ENCODE assay signal across 11 cellular contexts in the genomic region with DNA sequence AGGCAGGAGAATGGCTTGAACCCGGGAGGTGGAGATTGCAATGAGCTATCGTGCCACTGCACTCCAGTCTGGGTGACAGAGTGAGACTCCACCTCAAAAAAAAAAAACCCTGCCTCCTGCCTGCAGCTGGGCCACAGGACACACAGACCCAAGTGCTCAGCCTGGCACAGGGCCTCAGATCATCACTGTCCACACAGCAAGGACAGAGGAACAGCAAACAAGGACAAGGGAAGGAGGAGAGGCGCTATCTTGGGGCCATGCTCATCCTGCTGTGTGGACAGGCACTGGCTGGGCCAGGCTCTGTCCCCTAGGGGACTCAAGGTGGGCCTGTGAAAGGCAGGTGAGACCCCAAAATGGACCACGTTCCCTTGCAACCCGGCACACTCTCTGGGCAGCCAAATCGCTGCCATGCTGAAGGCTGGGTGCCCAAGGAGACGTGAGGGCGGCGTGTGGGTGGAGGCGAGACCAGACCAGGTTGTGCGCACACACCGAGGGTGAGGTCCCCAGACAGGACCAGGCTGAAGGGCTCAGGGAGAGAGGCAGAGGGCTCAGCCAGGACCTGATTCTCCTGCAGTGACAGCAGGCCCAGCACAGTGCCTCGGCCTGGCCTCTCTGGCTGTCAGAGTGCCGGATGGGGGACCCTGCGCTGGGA. TPM values are rescaled to one million over a fixed set of nuclear protein-coding genes. Genes with fewer than 3 reads are reported as not detected.
DNase-seq lines count a peak whose midpoint lies in the region; ATAC-seq and TF ChIP-seq lines count a peak whose summit lies in the region.
"Had no signal": no experiment of that assay in that cellular context is flagged by ENCODE, and none has a peak within 500 bp of the region (broad histone marks: within the 10 kb centered on the region; RNA-seq: fewer than 3 reads in every experiment).

No MANE protein-coding gene starts in this region.

- POLR2A ChIA-PET in CD4-positive, alpha-beta T cell (lab: Charles Lee) = no interaction called here

- peak overlapping the region; percentile 38 for H3K18ac ChIP-seq in neuronal stem cell (ENCODE audit: low read length)

- peaks cover 32% of the 10 kb centered on the region for H3K4me1 ChIP-seq in OCI-LY3 (ENCODE audit: low read length)
- H3K4me1 ChIP-seq in neuronal stem cell (ENCODE audit: control insufficient read depth in 2 of 2, insufficient read depth in 1 of 2, low read depth in 1 of 2, low read length in 2 of 2) = peaks cover 17 to 24% of the 10 kb centered on the region in 2 donors

- H3K27ac Mint-ChIP-seq in CD4-positive, alpha-beta T cell = peak overlapping the region; percentile 99

- peaks cover 28% of the 10 kb centered on the region for H3K79me1 ChIP-seq in neuronal stem cell (ENCODE audit: low read depth, low read length)

- H2BK12ac ChIP-seq in neuronal stem cell (ENCODE audit: low read length) = no peak overlapping the region

- no peaks in the 10 kb centered on the region for H3K9me3 Mint-ChIP-seq in CD4-positive, alpha-beta T cell

- H3K9me3 ChIP-seq in CD4-positive, alpha-beta T cell (ENCODE audit: control insufficient read depth, low read length) = no peaks in the 10 kb centered on the region
- H3K9me3 ChIP-seq in OCI-LY3 (ENCODE audit: insufficient read depth, low read length) (no peaks in the 10 kb centered on the region), neuronal stem cell (replicated peaks in 1 of 2; ENCODE audit: control insufficient read depth in 2 of 2, insufficient read depth in 1 of 2, low read depth in 1 of 2, low read length in 2 of 2) (no peaks in the 10 kb centered on the region)

- intact Hi-C loops in CD4-positive, alpha-beta T cell (cut with DNase I, micrococcal nuclease) = no loop called here

- peaks cover 6% of the 10 kb centered on the region for H3K36me3 ChIP-seq in OCI-LY3 (replicated peaks; ENCODE audit: low read depth, low read length)
- H3K36me3 ChIP-seq in neuronal stem cell (replicated peaks in 1 of 2; ENCODE audit: control insufficient read depth in 2 of 2, insufficient read depth in 2 of 2, low read length in 2 of 2) = peaks cover 27 to 50% of the 10 kb centered on the region in 2 donors

- H3K23ac ChIP-seq in neuronal stem cell (ENCODE audit: low read depth, low read length, poor library complexity) = peak overlapping the region; percentile 85

- H3K27ac ChIP-seq in CD4-positive, alpha-beta T cell (ENCODE audit: low read depth, low read length) = no peak overlapping the region
- H3K27ac ChIP-seq in OCI-LY3 (ENCODE audit: low read length) (peak overlapping the region; percentile 23; the same call in 1 of the 2 replicates), epithelial cell of prostate (peak overlapping the region; percentile 60), neuronal stem cell (replicated peaks; ENCODE audit: low read length) (no peak overlapping the region)

- H2BK120ac ChIP-seq in neuronal stem cell (ENCODE audit: low read depth, low read length) = no peak overlapping the region

- DNase-seq in CD4-positive, alpha-beta T cell = no peak
- DNase-seq in epithelial cell of prostate (ENCODE audit: low read depth, low spot score) = no peak
- no peak for DNase-seq in neuronal stem cell (ENCODE audit: low spot score)
- no peak for DNase-seq in NCI-H1105 treated with DMSO at 0.1 percent for 48 hours (lab: John Stamatoyannopoulos, UW)
- no peak for DNase-seq in globus pallidus (ENCODE audit: low spot score)
- DNase-seq in NCI-H2081 (lab: John Stamatoyannopoulos, UW) = no peak
- DNase-seq: DMS 273 treated with DMSO at 0.1 percent for 48 hours; KG1; stimulated activated CD4-positive, alpha-beta T cell treated with anti-CD3 and anti-CD28 coated beads, Interleukin-4, amount 100 ng/mL, for 4 hours had no signal

- no peak for ATAC-seq in CD4-positive, alpha-beta T cell (ENCODE audit: poor library complexity)
- no peak for ATAC-seq in HG02571 (IDR thresholded peaks at IDR 0.05; ENCODE audit: unreplicated experiment)

- H3K4me1 Mint-ChIP-seq in CD4-positive, alpha-beta T cell (ENCODE audit: low read depth) = peaks cover 48% of the 10 kb centered on the region

- H2AFZ ChIP-seq in OCI-LY3 (ENCODE audit: low read depth, low read length) (no peak overlapping the region), neuronal stem cell (ENCODE audit: low read length) (no peak overlapping the region)

- TF ChIP-seq CTCF in CD4-positive, alpha-beta T cell (IDR thresholded peaks at IDR 0.05) = no peak
- no peak for TF ChIP-seq CTCF in OCI-LY3 (IDR thresholded peaks at IDR 0.05; ENCODE audit: low read depth, low read length)

- peaks cover 33% of the 10 kb centered on the region for H3K36me3 Mint-ChIP-seq in CD4-positive, alpha-beta T cell (ENCODE audit: low read depth)

- H2BK5ac ChIP-seq in neuronal stem cell (ENCODE audit: low read length) = peak overlapping the region; percentile 6

- H3K4me2 ChIP-seq in OCI-LY3 (ENCODE audit: low read length) (peak overlapping the region; percentile 75), neuronal stem cell (ENCODE audit: insufficient read depth, low read length, poor library complexity, severe bottlenecking) (no peak overlapping the region)

- H4K20me1 ChIP-seq in OCI-LY3 (ENCODE audit: insufficient read depth, low read length) = peaks cover 81% of the 10 kb centered on the region

- H3K9ac ChIP-seq in OCI-LY3 (ENCODE audit: low read length) (no peak overlapping the region), neuronal stem cell (ENCODE audit: low read depth, low read length, poor library complexity) (no peak overlapping the region)

- H3K4me3 Mint-ChIP-seq in CD4-positive, alpha-beta T cell = peak overlapping the region; percentile 87

- H2AK5ac ChIP-seq in neuronal stem cell (ENCODE audit: low read depth, low read length) = no peak overlapping the region

- no peak overlapping the region for H4K8ac ChIP-seq in neuronal stem cell (ENCODE audit: low read depth, low read length)

- no peak overlapping the region for H3K4ac ChIP-seq in neuronal stem cell (ENCODE audit: low read length)

- H3K4me3 ChIP-seq in OCI-LY3 (ENCODE audit: low read length) (no peak overlapping the region), neuronal stem cell (ENCODE audit: low read length in 2 of 2) (no peak overlapping the region)

- CTCF ChIA-PET in CD4-positive, alpha-beta T cell (lab: Charles Lee) = no interaction called here

- H3K27me3 Mint-ChIP-seq in CD4-positive, alpha-beta T cell = no peaks in the 10 kb centered on the region

- no peaks in the 10 kb centered on the region for H3K27me3 ChIP-seq in CD4-positive, alpha-beta T cell (ENCODE audit: control insufficient read depth, insufficient read depth, low read length)
- H3K27me3 ChIP-seq in OCI-LY3 (ENCODE audit: low read depth, low read length) = no peaks in the 10 kb centered on the region
- H3K27me3 ChIP-seq in neuronal stem cell (ENCODE audit: control insufficient read depth in 3 of 3, insufficient read depth in 3 of 3, low read depth in 1 of 3, low read length in 3 of 3) = no peaks in the 10 kb centered on the region

- no peak overlapping the region for H3K14ac ChIP-seq in neuronal stem cell (ENCODE audit: low read length)

- H2BK15ac ChIP-seq in neuronal stem cell (ENCODE audit: low read length) = no peak overlapping the region

- H3K79me2 ChIP-seq in OCI-LY3 (ENCODE audit: low read length) = peaks cover 41% of the 10 kb centered on the region

- no CpG with 5 or more reads among the region's 15 CpGs for WGBS in neuronal stem cell (ENCODE audit: extremely low coverage in 2 of 2, insufficient read length in 2 of 2, insufficient replicate concordance in 1 of 2), 2 donors

- H4K91ac ChIP-seq in neuronal stem cell (ENCODE audit: low read depth, low read length, poor library complexity) = no peak overlapping the region

RNA-seq across cellular contexts. Expression of gene UCKL1, which starts 9.1 kb away (rescaled TPM):
- 10 to 100 TPM; 41.3 to 46.1 TPM for total RNA-seq in CD4-positive, alpha-beta T cell
- polyA plus RNA-seq in neuronal stem cell (2013, experiment 1 of 2) = 17.0 TPM
- 15.6 TPM for polyA plus RNA-seq in neuronal stem cell (2013, experiment 2 of 2)

RNA-seq across cellular contexts. Expression of gene ZNF512B, which starts 22.6 kb away (rescaled TPM):
- 10 to 100 TPM; 22.0 to 23.3 TPM for total RNA-seq in CD4-positive, alpha-beta T cell
- 7.8 TPM for polyA plus RNA-seq in neuronal stem cell (2013, experiment 1 of 2)
- 7.3 TPM for polyA plus RNA-seq in neuronal stem cell (2013, experiment 2 of 2)

RNA-seq across cellular contexts. Expression of gene SAMD10, which starts 32.3 kb away (rescaled TPM):
- total RNA-seq in CD4-positive, alpha-beta T cell = 10 to 100 TPM; 12.0 to 12.1 TPM
- polyA plus RNA-seq in neuronal stem cell (2013, experiment 1 of 2) = 6.5 TPM
- 5.8 TPM for polyA plus RNA-seq in neuronal stem cell (2013, experiment 2 of 2)

RNA-seq across cellular contexts. Expression of gene PRPF6, which starts 33.8 kb away (rescaled TPM):
- total RNA-seq in CD4-positive, alpha-beta T cell = 10 to 100 TPM; 50.6 to 51.3 TPM
- polyA plus RNA-seq in neuronal stem cell (2013, experiment 1 of 2) = 50.0 TPM
- 49.3 TPM for polyA plus RNA-seq in neuronal stem cell (2013, experiment 2 of 2)

RNA-seq across cellular contexts. Expression of gene DNAJC5, which starts 52.2 kb away (rescaled TPM):
- total RNA-seq in CD4-positive, alpha-beta T cell = 10 to 100 TPM; 21.4 to 22.5 TPM
- 17.2 TPM for polyA plus RNA-seq in neuronal stem cell (2013, experiment 1 of 2)
- 16.8 TPM for polyA plus RNA-seq in neuronal stem cell (2013, experiment 2 of 2)

Comparison
In these comparisons a context has a peak if more than half of its experiments do, and no peak if none do; other contexts are left out.
1. H3K27ac ChIP-seq: peak in OCI-LY3 (single experiment) and epithelial cell of prostate (single experiment); none in CD4-positive, alpha-beta T cell (single experiment) and neuronal stem cell (single experiment).